1 cellular context compared by ENCODE assay signal in the genomic region with DNA sequence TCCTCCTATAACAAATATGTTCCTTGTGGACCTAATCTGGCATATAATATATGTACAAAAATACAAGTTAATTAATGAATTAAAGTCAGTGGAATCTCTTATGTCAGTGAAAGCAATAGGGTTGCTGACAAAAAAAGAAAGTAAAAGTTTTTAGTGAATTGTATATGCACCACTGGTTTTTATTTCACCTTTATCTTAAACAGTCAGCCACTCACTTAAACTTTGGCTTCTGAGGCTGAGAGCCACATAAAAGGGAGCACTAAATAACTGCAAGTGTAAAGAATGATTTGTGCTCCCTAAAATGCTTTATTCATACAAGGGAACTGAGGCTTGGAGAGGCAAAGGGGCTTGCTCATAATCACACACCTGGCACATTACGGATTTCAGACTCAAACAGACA.
TF ChIP-seq lines count a peak whose summit lies in the region.

No MANE protein-coding gene starts in this region.

TF ChIP-seq in GM12878, 131 proteins besides CTCF, POLR2A, EP300 and RAD21:
- TF ChIP-seq MXI1 (IDR thresholded peaks at IDR 0.05; ENCODE audit: low read depth, low read length) (0 out of 2 replicates have a peak, but pooled peaks have one; percentile 36), BMI1 (IDR thresholded peaks at IDR 0.05; ENCODE audit: borderline replicate concordance) (no peak), KDM1A (IDR thresholded peaks at IDR 0.05; ENCODE audit: borderline replicate concordance) (no peak), NR2F1 (conservative IDR thresholded peaks at IDR 0.05) (peak; percentile 75), SMARCA5 (IDR thresholded peaks at IDR 0.05) (peak; percentile 8; the same call in 1 of the 2 replicates), ZNF384 (IDR thresholded peaks at IDR 0.05; ENCODE audit: borderline replicate concordance, low read depth, low read length) (no peak), GABPA (IDR thresholded peaks at IDR 0.05; ENCODE audit: low read depth) (0 out of 2 replicates have a peak, but pooled peaks have one; percentile 23), SPI1 (IDR thresholded peaks at IDR 0.05; ENCODE audit: borderline replicate concordance, insufficient read depth, low read depth, low read length) (no peak), NFIC (IDR thresholded peaks at IDR 0.05; ENCODE audit: low read depth, low read length) (0 out of 2 replicates have a peak, but pooled peaks have one; percentile 29), PRDM15 (CRISPR knock-in tag; IDR thresholded peaks at IDR 0.05) (no peak), FOS (IDR thresholded peaks at IDR 0.05; ENCODE audit: borderline replicate concordance, extremely low read depth, insufficient read length) (no peak), CHD2 (IDR thresholded peaks at IDR 0.05; ENCODE audit: borderline replicate concordance, low read depth, low read length) (no peak), BHLHE40 (IDR thresholded peaks at IDR 0.05; ENCODE audit: borderline replicate concordance in 1 of 2, low read depth in 2 of 2, low read length in 1 of 2) (peak in 1 of 2 experiments; percentile 36; a peak in 1 of 4 replicates), ZNF24 (IDR thresholded peaks at IDR 0.05) (peak; percentile 34; the same call in 1 of the 2 replicates), MTA2 (IDR thresholded peaks at IDR 0.05; ENCODE audit: low read depth) (0 out of 2 replicates have a peak, but pooled peaks have one; percentile 26), ZNF217 (IDR thresholded peaks at IDR 0.05) (peak; percentile 58; the same call in 1 of the 2 replicates), FOXM1 (IDR thresholded peaks at IDR 0.05; ENCODE audit: low read depth, low read length) (no peak), JUNB (IDR thresholded peaks at IDR 0.05) (peak; percentile 85), RUNX3 (IDR thresholded peaks at IDR 0.05; ENCODE audit: low read length) (peak; percentile 85), ESRRA (IDR thresholded peaks at IDR 0.05; ENCODE audit: low read length) (no peak), TCF7 (IDR thresholded peaks at IDR 0.05; ENCODE audit: borderline replicate concordance) (peak; percentile 62; the same call in 1 of the 2 replicates), ATF7 (IDR thresholded peaks at IDR 0.05; ENCODE audit: low read depth) (0 out of 2 replicates have a peak, but pooled peaks have one; percentile 25)
- TF ChIP-seq, protein P1, sequence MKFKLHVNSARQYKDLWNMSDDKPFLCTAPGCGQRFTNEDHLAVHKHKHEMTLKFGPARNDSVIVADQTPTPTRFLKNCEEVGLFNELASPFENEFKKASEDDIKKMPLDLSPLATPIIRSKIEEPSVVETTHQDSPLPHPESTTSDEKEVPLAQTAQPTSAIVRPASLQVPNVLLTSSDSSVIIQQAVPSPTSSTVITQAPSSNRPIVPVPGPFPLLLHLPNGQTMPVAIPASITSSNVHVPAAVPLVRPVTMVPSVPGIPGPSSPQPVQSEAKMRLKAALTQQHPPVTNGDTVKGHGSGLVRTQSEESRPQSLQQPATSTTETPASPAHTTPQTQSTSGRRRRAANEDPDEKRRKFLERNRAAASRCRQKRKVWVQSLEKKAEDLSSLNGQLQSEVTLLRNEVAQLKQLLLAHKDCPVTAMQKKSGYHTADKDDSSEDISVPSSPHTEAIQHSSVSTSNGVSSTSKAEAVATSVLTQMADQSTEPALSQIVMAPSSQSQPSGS (IDR thresholded peaks at IDR 0.05; ENCODE audit: low read length) = 0 out of 2 replicates have a peak, but pooled peaks have one; percentile 21
TF ChIP-seq in GM12878: peak in this region for 14.
